ENCODE assay signal across 13 cellular contexts in the genomic region with DNA sequence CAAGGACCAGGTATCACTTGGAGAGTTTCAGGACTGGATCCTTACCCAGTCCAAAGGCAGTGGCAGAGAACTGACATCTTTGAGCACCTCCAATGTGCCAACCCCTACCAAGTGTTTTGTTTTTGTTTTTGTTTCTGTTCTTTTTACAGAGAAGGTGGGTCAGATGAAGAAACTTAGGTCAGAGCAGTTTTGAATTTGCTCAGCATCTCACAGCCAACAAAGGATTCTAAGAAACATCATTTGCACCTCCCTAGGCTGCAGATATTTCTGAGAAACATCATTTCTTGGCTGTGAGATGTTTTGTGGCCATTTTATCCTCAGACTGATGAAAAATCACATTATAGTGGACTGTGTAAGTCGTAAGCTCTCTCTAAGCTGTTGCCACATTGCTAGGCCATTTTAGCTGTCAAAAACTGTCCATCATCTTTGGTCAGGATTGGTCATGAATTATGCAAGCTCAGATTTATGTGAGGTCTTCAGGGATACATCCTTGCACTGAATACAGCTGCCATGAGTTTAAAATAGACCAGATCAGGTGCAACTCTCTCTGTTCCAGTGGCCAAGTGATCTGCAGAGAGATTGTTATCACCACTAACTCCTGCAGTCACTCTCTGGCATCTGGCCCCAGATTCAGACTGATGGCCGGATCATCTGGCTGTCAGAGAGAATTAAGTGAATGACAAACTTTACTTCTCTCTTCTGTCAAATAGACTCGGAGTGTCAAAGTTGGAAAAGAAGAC.
"Had no signal": no experiment of that assay in that cellular context is flagged by ENCODE, and none has a peak within 500 bp of the region (broad histone marks: within the 10 kb centered on the region; RNA-seq: fewer than 3 reads in every experiment).

No MANE protein-coding gene starts in this region.

- H3K27me3 ChIP-seq: foreskin keratinocyte, transverse colon had no signal

- H3K27ac ChIP-seq: foreskin keratinocyte, left ventricle myocardium inferior, transverse colon had no signal

- DNase-seq: activated CD4-positive, alpha-beta T cell treated with anti-CD3 and anti-CD28 coated beads, Interleukin-2, amount 10 ng/mL, durations not matched to agents 7 days and 5 days; activated CD8-positive, alpha-beta T cell treated with anti-CD3 and anti-CD28 coated beads for 36 hours; activated naive CD4-positive, alpha-beta T cell treated with Interleukin-2 at 50 U/mL for 16 hours; activated naive CD8-positive, alpha-beta T cell treated with anti-CD3 and anti-CD28 coated beads for 36 hours; activated T-cell treated with anti-CD3 and anti-CD28 coated beads, Interleukin-2, amount 50 U/mL, for 1 hour; effector memory CD4-positive, alpha-beta T cell; foreskin keratinocyte; hippocampal formation; kidney glomerular epithelial cell; left ventricle myocardium inferior; naive thymus-derived CD4-positive, alpha-beta T cell; stimulated activated CD4-positive, alpha-beta T cell treated with anti-CD3 and anti-CD28 coated beads, Interleukin-12 subunit alpha, Interleukin-12 subunit beta, amount 100 ng/mL, for 4 hours; transverse colon had no signal

- ATAC-seq: activated CD8-positive, alpha-beta T cell treated with anti-CD3 and anti-CD28 coated beads for 36 hours; foreskin keratinocyte; naive thymus-derived CD4-positive, alpha-beta T cell had no signal

- H3K4me1 ChIP-seq: foreskin keratinocyte, left ventricle myocardium inferior, transverse colon had no signal

- H3K4me3 ChIP-seq: left ventricle myocardium inferior, transverse colon had no signal

- H3K36me3 ChIP-seq: left ventricle myocardium inferior, transverse colon had no signal

- H3K9me3 ChIP-seq: left ventricle myocardium inferior, transverse colon had no signal
